ENCODE assay signal across 9 cellular contexts in the genomic region with DNA sequence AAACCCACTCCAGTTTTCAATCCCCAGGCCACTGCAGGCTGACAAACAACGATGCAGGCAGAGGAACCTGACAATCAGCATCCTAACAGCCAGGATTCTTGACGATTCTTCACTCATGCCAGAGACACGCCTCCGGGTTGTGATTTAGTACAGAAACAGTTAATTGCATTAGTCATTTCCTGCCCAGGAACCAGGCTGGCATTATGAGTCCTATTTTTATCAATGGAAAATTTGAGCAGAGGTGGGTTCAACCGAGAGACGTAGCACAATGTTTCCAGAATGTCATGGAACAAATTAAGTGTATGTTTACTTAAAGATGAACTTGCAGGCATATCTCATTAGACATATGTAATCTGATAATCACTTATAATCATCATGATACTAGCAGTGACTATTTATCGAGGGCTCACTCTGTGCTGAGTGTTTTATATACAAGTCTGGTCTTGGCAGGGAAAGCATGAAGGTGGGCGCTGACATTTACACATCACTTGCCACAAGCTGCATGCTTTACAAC.
DNase-seq lines count a peak whose midpoint lies in the region; ATAC-seq and TF ChIP-seq lines count a peak whose summit lies in the region.
"Had no signal": no experiment of that assay in that cellular context is flagged by ENCODE, and none has a peak within 500 bp of the region (broad histone marks: within the 10 kb centered on the region; RNA-seq: fewer than 3 reads in every experiment).

No MANE protein-coding gene starts in this region.

- H3K4me3 Mint-ChIP-seq in stimulated activated effector memory CD8-positive, alpha-beta T cell treated with anti-CD3 and anti-CD28 coated beads, Interleukin-12 subunit alpha, Interleukin-12 subunit beta, amount 100 ng/mL, for 72 hours: peak overlapping the region; percentile 36

- H3K4me1 ChIP-seq in esophagus muscularis mucosa: peaks cover 18 to 47% (median 33%) of the 10 kb centered on the region in 4 donors
- H3K4me1 ChIP-seq: parathyroid adenoma had no signal

- ATAC-seq in stimulated activated effector memory CD8-positive, alpha-beta T cell treated with anti-CD3 and anti-CD28 coated beads, Interleukin-12 subunit alpha, Interleukin-12 subunit beta, amount 100 ng/mL, for 72 hours: peak; percentile 80
- no peak for ATAC-seq in GM21515 (IDR thresholded peaks at IDR 0.05; ENCODE audit: unreplicated experiment)

- no peak for TF ChIP-seq CTCF in esophagus muscularis mucosa (IDR thresholded peaks at IDR 0.05)

- TF ChIP-seq EP300 in esophagus muscularis mucosa (IDR thresholded peaks at IDR 0.05): no peak

- H3K36me3 Mint-ChIP-seq in stimulated activated effector memory CD8-positive, alpha-beta T cell treated with anti-CD3 and anti-CD28 coated beads, Interleukin-12 subunit alpha, Interleukin-12 subunit beta, amount 100 ng/mL, for 72 hours: no peaks in the 10 kb centered on the region

- no peaks in the 10 kb centered on the region for H3K9me3 Mint-ChIP-seq in stimulated activated effector memory CD8-positive, alpha-beta T cell treated with anti-CD3 and anti-CD28 coated beads, Interleukin-12 subunit alpha, Interleukin-12 subunit beta, amount 100 ng/mL, for 72 hours

- H3K27ac ChIP-seq in SK-N-MC (peak overlapping the region; percentile 70; the same call in 1 of the 2 replicates), esophagus muscularis mucosa (replicated peaks in 1 of 4) (peak overlapping the region; percentile 65 to 68 (median 67))
- H3K27ac ChIP-seq: parathyroid adenoma had no signal

- H3K27me3 ChIP-seq in esophagus muscularis mucosa: no peaks in the 10 kb centered on the region

- H3K27ac Mint-ChIP-seq in stimulated activated effector memory CD8-positive, alpha-beta T cell treated with anti-CD3 and anti-CD28 coated beads, Interleukin-12 subunit alpha, Interleukin-12 subunit beta, amount 100 ng/mL, for 72 hours: peak overlapping the region; percentile 78

- peaks cover 18% of the 10 kb centered on the region for H3K4me1 Mint-ChIP-seq in stimulated activated effector memory CD8-positive, alpha-beta T cell treated with anti-CD3 and anti-CD28 coated beads, Interleukin-12 subunit alpha, Interleukin-12 subunit beta, amount 100 ng/mL, for 72 hours

- no peaks in the 10 kb centered on the region for H3K36me3 ChIP-seq in SK-N-MC (ENCODE audit: insufficient read depth, low read length)
- H3K36me3 ChIP-seq in esophagus muscularis mucosa: peaks cover 0 to 3% (median 0%) of the 10 kb centered on the region in 4 donors

- 31% methylated on average over 6 of the region's 8 CpGs for WGBS in esophagus muscularis mucosa

- peak; percentile 74 for DNase-seq in activated CD8-positive, alpha-beta memory T cell treated with anti-CD3 and anti-CD28 coated beads for 24 hours
- DNase-seq in activated CD8-positive, alpha-beta memory T cell treated with anti-CD3 and anti-CD28 coated beads, Interleukin-2, amount 50 U/mL, for 4 hours: no peak
- DNase-seq in SK-N-MC (ENCODE audit: low read depth, low spot score) (no peak), esophagus muscularis mucosa (ENCODE audit: extremely low spot score) (no peak), NCI-H446 treated with DMSO at 0.1 percent for 48 hours (lab: John Stamatoyannopoulos, UW) (no peak), NCI-H526 treated with DMSO at 0.1 percent for 48 hours (lab: John Stamatoyannopoulos, UW) (no peak)
- no peak for DNase-seq in stimulated activated effector memory CD8-positive, alpha-beta T cell treated with anti-CD3 and anti-CD28 coated beads, Interleukin-12 subunit alpha, Interleukin-12 subunit beta, amount 100 ng/mL, for 72 hours (ENCODE audit: low spot score in 2 of 2)

- H3K4me3 ChIP-seq in SK-N-MC (peak overlapping the region; percentile 36), esophagus muscularis mucosa (no peak overlapping the region)

- TF ChIP-seq POLR2A in esophagus muscularis mucosa (IDR thresholded peaks at IDR 0.05; ENCODE audit: low read depth): no peak

- H3K9me3 ChIP-seq in SK-N-MC (ENCODE audit: low read depth, low read length): no peaks in the 10 kb centered on the region
- H3K9me3 ChIP-seq in esophagus muscularis mucosa: no peaks in the 10 kb centered on the region

- no peak overlapping the region for H3K9ac ChIP-seq in SK-N-MC (ENCODE audit: insufficient read length)
- H3K9ac ChIP-seq: parathyroid adenoma had no signal

- intact Hi-C loops in esophagus muscularis mucosa (cut with DNase I): no loop called here
